Comparison of ENCODE assay signal across 18 cellular contexts in genomic region chr20:49403012-49403411, GRCh38.
DNase-seq lines count a peak whose midpoint lies in the region; ATAC-seq and TF ChIP-seq lines count a peak whose summit lies in the region.
"Had no signal": no experiment of that assay in that cellular context is flagged by ENCODE, and none has a peak within 500 bp of the region (broad histone marks: within the 10 kb centered on the region; RNA-seq: fewer than 3 reads in every experiment).

No MANE protein-coding gene starts in this region.

- H3K4me1 ChIP-seq in left ventricle myocardium inferior (peaks cover 35% of the 10 kb centered on the region), heart left ventricle (peaks cover 0 to 35% (median 15%) of the 10 kb centered on the region in 12 donors), RWPE2 (ENCODE audit: insufficient read depth, poor library complexity, severe bottlenecking) (no peaks in the 10 kb centered on the region), esophagus muscularis mucosa (peaks cover 31 to 91% (median 71%) of the 10 kb centered on the region in 4 donors), gastrocnemius medialis (peaks cover 17 to 38% of the 10 kb centered on the region in 2 donors)
- H3K4me1 ChIP-seq: BLaER1, HAP-1 had no signal

- DNase-seq in left ventricle myocardium inferior (no peak), heart left ventricle (no peak), RWPE2 (ENCODE audit: low spot score) (peak; percentile 37), esophagus muscularis mucosa (ENCODE audit: extremely low spot score) (no peak), gastrocnemius medialis (no peak), SIG-M5 (lab: John Stamatoyannopoulos, UW) (no peak), GM10248 (ENCODE audit: extremely low spot score) (no peak)
- DNase-seq: CD4-positive, alpha-beta memory T cell; DMS153; DMS79 treated with DMSO at 0.1 percent for 48 hours; GF-D8; IMR-90; KBM-7 had no signal

- H3K27ac ChIP-seq in left ventricle myocardium inferior (replicated peaks) (peak overlapping the region; percentile 84), heart left ventricle (peak overlapping the region in 2 of 12 donors; percentile 1 to 87), RWPE2 (ENCODE audit: poor library complexity, severe bottlenecking) (no peak overlapping the region), esophagus muscularis mucosa (replicated peaks in 1 of 4) (peak overlapping the region; percentile 89 to 94 (median 92)), gastrocnemius medialis (peak overlapping the region; percentile 79 to 84 (median 82))
- H3K27ac ChIP-seq: 22Rv1, BLaER1 had no signal

- no peak for TF ChIP-seq CTCF in left ventricle myocardium inferior (IDR thresholded peaks at IDR 0.05; ENCODE audit: borderline replicate concordance)
- TF ChIP-seq CTCF in heart left ventricle (IDR thresholded peaks at IDR 0.05): no peak
- TF ChIP-seq CTCF in RWPE2 (IDR thresholded peaks at IDR 0.05; ENCODE audit: poor library complexity, severe bottlenecking): no peak
- no peak for TF ChIP-seq CTCF in esophagus muscularis mucosa (IDR thresholded peaks at IDR 0.05)
- TF ChIP-seq CTCF in gastrocnemius medialis (IDR thresholded peaks at IDR 0.05 in 4 of 5, conservative IDR thresholded peaks at IDR 0.05 in 1 of 5): no peak
- TF ChIP-seq CTCF in GM10248 (IDR thresholded peaks at IDR 0.05; ENCODE audit: control extremely low read depth, extremely low read depth, low read depth, missing control alignments): no peak

- H3K27me3 ChIP-seq in left ventricle myocardium inferior (ENCODE audit: low read depth): no peaks in the 10 kb centered on the region
- peaks cover 0 to 3% (median 0%) of the 10 kb centered on the region in 9 donors for H3K27me3 ChIP-seq in heart left ventricle
- no peaks in the 10 kb centered on the region for H3K27me3 ChIP-seq in RWPE2 (ENCODE audit: insufficient read depth, poor library complexity, severe bottlenecking)
- H3K27me3 ChIP-seq in esophagus muscularis mucosa: no peaks in the 10 kb centered on the region
- no peaks in the 10 kb centered on the region for H3K27me3 ChIP-seq in gastrocnemius medialis
- H3K27me3 ChIP-seq: BLaER1 had no signal

- H3K9me3 ChIP-seq in left ventricle myocardium inferior (replicated peaks) (no peaks in the 10 kb centered on the region), heart left ventricle (no peaks in the 10 kb centered on the region), RWPE2 (ENCODE audit: severe bottlenecking) (peaks cover 8% of the 10 kb centered on the region), esophagus muscularis mucosa (no peaks in the 10 kb centered on the region), gastrocnemius medialis (no peaks in the 10 kb centered on the region)
- H3K9me3 ChIP-seq: BLaER1, HAP-1 had no signal

- TF ChIP-seq EP300 in esophagus muscularis mucosa (IDR thresholded peaks at IDR 0.05): no peak

- no peak for ATAC-seq in heart left ventricle
- ATAC-seq in RWPE2 (ENCODE audit: low read depth): no peak
- ATAC-seq in gastrocnemius medialis: no peak
- no peak for ATAC-seq in GM18502 (IDR thresholded peaks at IDR 0.05; ENCODE audit: poor library complexity, unreplicated experiment)
- ATAC-seq: GM12878 had no signal

- H3K4me3 ChIP-seq in left ventricle myocardium inferior: no peak overlapping the region
- H3K4me3 ChIP-seq in heart left ventricle: no peak overlapping the region
- H3K4me3 ChIP-seq in RWPE2 (ENCODE audit: severe bottlenecking): no peak overlapping the region
- no peak overlapping the region for H3K4me3 ChIP-seq in esophagus muscularis mucosa
- no peak overlapping the region for H3K4me3 ChIP-seq in gastrocnemius medialis
- H3K4me3 ChIP-seq: BLaER1, GM12878, HAP-1 had no signal

- in situ Hi-C loops in gastrocnemius medialis (cut with MboI; ENCODE audit: low sequenced_read_pairs in 4 of 4): no loop called here

- intact Hi-C loops in left ventricle myocardium inferior (cut with micrococcal nuclease): no loop called here
- intact Hi-C loops in heart left ventricle (cut with DNase I): no loop called here
- intact Hi-C loops in esophagus muscularis mucosa (cut with DNase I): no loop called here
- intact Hi-C loops in gastrocnemius medialis (cut with DNase I; ENCODE audit: low total_unique reads): no loop called here

- WGBS in heart left ventricle, 4 donors: 89 to 97% (median 94%) methylated on average over 2 of the region's 2 CpGs
- WGBS in esophagus muscularis mucosa: 88% methylated on average over 2 of the region's 2 CpGs

- no peak for TF ChIP-seq POLR2A in heart left ventricle (IDR thresholded peaks at IDR 0.05)
- TF ChIP-seq POLR2A in esophagus muscularis mucosa (IDR thresholded peaks at IDR 0.05; ENCODE audit: low read depth): no peak
- TF ChIP-seq POLR2A in gastrocnemius medialis (IDR thresholded peaks at IDR 0.05): no peak

- H3K36me3 ChIP-seq in left ventricle myocardium inferior (no peaks in the 10 kb centered on the region), heart left ventricle (no peaks in the 10 kb centered on the region), RWPE2 (ENCODE audit: low read depth) (no peaks in the 10 kb centered on the region), esophagus muscularis mucosa (peaks cover 0 to 8% (median 0%) of the 10 kb centered on the region in 4 donors), gastrocnemius medialis (no peaks in the 10 kb centered on the region)
- H3K36me3 ChIP-seq: BLaER1, HAP-1 had no signal

- CTCF ChIA-PET in GM10248 (lab: Yijun Ruan, JAX): no interaction called here

- POLR2A ChIA-PET in GM10248 (lab: Yijun Ruan, JAX): no interaction called here
